ENCODE assay signal across 6 cellular contexts in genomic region chr19:17394891-17395415, GRCh38. TPM values are rescaled to one million over a fixed set of nuclear protein-coding genes. Genes with fewer than 3 reads are reported as not detected.
DNase-seq lines count a peak whose midpoint lies in the region; ATAC-seq and TF ChIP-seq lines count a peak whose summit lies in the region.

No MANE protein-coding gene starts in this region.

- CTCF ChIA-PET in activated CD8-positive, alpha-beta T cell treated with anti-CD3 and anti-CD28 coated beads for 36 hours (lab: Charles Lee), result interaction anchor here (0.8 to 2.2 kb wide), 9 partner anchors 9 to 102 kb away, joined by 3 to 17 read pairs (median 7); partner anchors contain the start of gene MVB12A

- TF ChIP-seq CTCF in AG09309 (IDR thresholded peaks at IDR 0.05; ENCODE audit: control insufficient read depth, insufficient read depth, low read depth, low read length, missing control alignments), result peak; percentile 79
- TF ChIP-seq CTCF in LNCAP (IDR thresholded peaks at IDR 0.05), result peak; percentile 51
- TF ChIP-seq CTCF in activated CD8-positive, alpha-beta T cell treated with anti-CD3 and anti-CD28 coated beads for 36 hours (IDR thresholded peaks at IDR 0.05), result peak; percentile 88
- TF ChIP-seq CTCF in left ventricle myocardium inferior (IDR thresholded peaks at IDR 0.05; ENCODE audit: borderline replicate concordance), result peak; percentile 75

- H3K9me3 Mint-ChIP-seq in activated CD8-positive, alpha-beta T cell treated with anti-CD3 and anti-CD28 coated beads for 36 hours, result no peaks in the 10 kb centered on the region
- H3K9me3 Mint-ChIP-seq in stimulated activated effector memory CD8-positive, alpha-beta T cell treated with anti-CD3 and anti-CD28 coated beads, Interleukin-12 subunit alpha, Interleukin-12 subunit beta, amount 100 ng/mL, for 72 hours, result no peaks in the 10 kb centered on the region

- peak; percentile 46 for ATAC-seq in activated CD8-positive, alpha-beta T cell treated with anti-CD3 and anti-CD28 coated beads for 36 hours
- ATAC-seq in stimulated activated effector memory CD8-positive, alpha-beta T cell treated with anti-CD3 and anti-CD28 coated beads, Interleukin-12 subunit alpha, Interleukin-12 subunit beta, amount 100 ng/mL, for 72 hours, result peak; percentile 49

- H3K36me3 Mint-ChIP-seq in activated CD8-positive, alpha-beta T cell treated with anti-CD3 and anti-CD28 coated beads for 36 hours (ENCODE audit: low read depth), result peaks cover 2% of the 10 kb centered on the region
- peaks cover 39% of the 10 kb centered on the region for H3K36me3 Mint-ChIP-seq in stimulated activated effector memory CD8-positive, alpha-beta T cell treated with anti-CD3 and anti-CD28 coated beads, Interleukin-12 subunit alpha, Interleukin-12 subunit beta, amount 100 ng/mL, for 72 hours

- DNase-seq in AG09309 (ENCODE audit: low read depth) (no peak), left ventricle myocardium inferior (peak; percentile 68), occipital lobe (lab: John Stamatoyannopoulos, UW) (no peak)
- DNase-seq in activated CD8-positive, alpha-beta T cell treated with anti-CD3 and anti-CD28 coated beads for 36 hours, result peak; percentile 88
- DNase-seq in stimulated activated effector memory CD8-positive, alpha-beta T cell treated with anti-CD3 and anti-CD28 coated beads, Interleukin-12 subunit alpha, Interleukin-12 subunit beta, amount 100 ng/mL, for 72 hours (ENCODE audit: low spot score in 2 of 2), result peak in 1 of 2 donors; percentile 62

- H3K36me3 ChIP-seq in left ventricle myocardium inferior, result no peaks in the 10 kb centered on the region

- H3K4me1 Mint-ChIP-seq in activated CD8-positive, alpha-beta T cell treated with anti-CD3 and anti-CD28 coated beads for 36 hours (ENCODE audit: low read depth), result peaks cover 17% of the 10 kb centered on the region
- peaks cover 21% of the 10 kb centered on the region for H3K4me1 Mint-ChIP-seq in stimulated activated effector memory CD8-positive, alpha-beta T cell treated with anti-CD3 and anti-CD28 coated beads, Interleukin-12 subunit alpha, Interleukin-12 subunit beta, amount 100 ng/mL, for 72 hours

- H3K27ac ChIP-seq in left ventricle myocardium inferior (replicated peaks), result peak overlapping the region; percentile 18

- POLR2A ChIA-PET in activated CD8-positive, alpha-beta T cell treated with anti-CD3 and anti-CD28 coated beads for 36 hours (lab: Charles Lee), result interaction anchor here (1.7 kb wide), 1 partner anchor 74 kb away, joined by 4 read pairs; no protein-coding TSS in a partner anchor

- peaks cover 2% of the 10 kb centered on the region for H3K27me3 Mint-ChIP-seq in activated CD8-positive, alpha-beta T cell treated with anti-CD3 and anti-CD28 coated beads for 36 hours

- H3K4me3 Mint-ChIP-seq in activated CD8-positive, alpha-beta T cell treated with anti-CD3 and anti-CD28 coated beads for 36 hours, result peak overlapping the region; percentile 44
- H3K4me3 Mint-ChIP-seq in stimulated activated effector memory CD8-positive, alpha-beta T cell treated with anti-CD3 and anti-CD28 coated beads, Interleukin-12 subunit alpha, Interleukin-12 subunit beta, amount 100 ng/mL, for 72 hours, result no peak overlapping the region

- no peaks in the 10 kb centered on the region for H3K9me3 ChIP-seq in left ventricle myocardium inferior (replicated peaks)

- H3K4me1 ChIP-seq in left ventricle myocardium inferior, result peaks cover 33% of the 10 kb centered on the region

- intact Hi-C loops in activated CD8-positive, alpha-beta T cell treated with anti-CD3 and anti-CD28 coated beads for 36 hours (cut with micrococcal nuclease), result no loop called here
- intact Hi-C loops in left ventricle myocardium inferior (cut with micrococcal nuclease), result no loop called here

- no peak overlapping the region for H3K4me3 ChIP-seq in AG09309 (ENCODE audit: control insufficient read depth, low read depth, low read length)
- no peak overlapping the region for H3K4me3 ChIP-seq in left ventricle myocardium inferior

- peaks cover 48% of the 10 kb centered on the region for H3K27me3 ChIP-seq in left ventricle myocardium inferior (ENCODE audit: low read depth)

- peak overlapping the region; percentile 77 for H3K27ac Mint-ChIP-seq in activated CD8-positive, alpha-beta T cell treated with anti-CD3 and anti-CD28 coated beads for 36 hours
- H3K27ac Mint-ChIP-seq in stimulated activated effector memory CD8-positive, alpha-beta T cell treated with anti-CD3 and anti-CD28 coated beads, Interleukin-12 subunit alpha, Interleukin-12 subunit beta, amount 100 ng/mL, for 72 hours, result peak overlapping the region; percentile 12

RNA-seq across cellular contexts. Expression of gene CCDC194, which starts 1.0 kb away (rescaled TPM):
- total RNA-seq in activated CD8-positive, alpha-beta T cell treated with anti-CD3 and anti-CD28 coated beads for 36 hours, result 1 to 10 TPM in 1 of 2 experiments, under 1 TPM in 1; 0.78 to 1.3 TPM
- not detected for total RNA-seq in left ventricle myocardium inferior
- not detected for total RNA-seq in occipital lobe

RNA-seq across cellular contexts. Expression of gene BST2, which starts 10.5 kb away (rescaled TPM):
- total RNA-seq in activated CD8-positive, alpha-beta T cell treated with anti-CD3 and anti-CD28 coated beads for 36 hours, result 10 to 100 TPM; 89.7 to 98.4 TPM
- total RNA-seq in left ventricle myocardium inferior (42.2 TPM), occipital lobe (3.3 TPM)

RNA-seq across cellular contexts. Expression of gene PLVAP, which starts 17.8 kb away (rescaled TPM):
- not detected for total RNA-seq in activated CD8-positive, alpha-beta T cell treated with anti-CD3 and anti-CD28 coated beads for 36 hours
- 36.9 TPM for total RNA-seq in left ventricle myocardium inferior
- total RNA-seq in occipital lobe, result 0.94 TPM

RNA-seq across cellular contexts. Expression of gene MVB12A, which starts 24.9 kb away (rescaled TPM):
- total RNA-seq in activated CD8-positive, alpha-beta T cell treated with anti-CD3 and anti-CD28 coated beads for 36 hours, result 10 to 100 TPM; 28.1 to 31.8 TPM
- total RNA-seq in left ventricle myocardium inferior (19.6 TPM), occipital lobe (19.3 TPM)

RNA-seq across cellular contexts. Expression of gene TMEM221, which starts 53.5 kb away (rescaled TPM):
- not detected for total RNA-seq in activated CD8-positive, alpha-beta T cell treated with anti-CD3 and anti-CD28 coated beads for 36 hours
- total RNA-seq in left ventricle myocardium inferior, result 0.14 TPM
- total RNA-seq in occipital lobe, result 0.94 TPM

Comparison
In these comparisons a context has a peak if more than half of its experiments do, and no peak if none do; other contexts are left out.
1. DNase-seq: peak in activated CD8-positive, alpha-beta T cell treated with anti-CD3 and anti-CD28 coated beads for 36 hours (single experiment) and left ventricle myocardium inferior (single experiment); none in AG09309 (single experiment) and occipital lobe (single experiment).
2. RNA of gene BST2, which starts 10.5 kb away (total RNA-seq): 89.7 to 98.4 TPM in activated CD8-positive, alpha-beta T cell treated with anti-CD3 and anti-CD28 coated beads for 36 hours and 42.2 TPM in left ventricle myocardium inferior (single experiment); 3.3 TPM in occipital lobe (single experiment); every median in the first group is over 10 times any median in the second.
3. RNA of gene PLVAP, which starts 17.8 kb away (total RNA-seq): 36.9 TPM in left ventricle myocardium inferior (single experiment); 0.94 TPM in occipital lobe (single experiment) and not detected in activated CD8-positive, alpha-beta T cell treated with anti-CD3 and anti-CD28 coated beads for 36 hours; every median in the first group is over 10 times any median in the second.
4. Peak in every context shown above with its lines, with median percentiles within 50 percentile points of each other: CTCF ChIP-seq.